Comparison of ENCODE assay signal across 14 cellular contexts in genomic region chr19:51630280-51630679, GRCh38. TPM values are rescaled to one million over a fixed set of nuclear protein-coding genes. Genes with fewer than 3 reads are reported as not detected.
DNase-seq lines count a peak whose midpoint lies in the region; ATAC-seq and TF ChIP-seq lines count a peak whose summit lies in the region.
"Not testable (repeated sequence)": the region's sequence is repeated elsewhere in the genome, so short reads cannot be mapped to it uniquely, and the experiment has no call there.
"Had no signal": no experiment of that assay in that cellular context is flagged by ENCODE, and none has a peak within 500 bp of the region (broad histone marks: within the 10 kb centered on the region; RNA-seq: fewer than 3 reads in every experiment).

Gene SIGLEC5, minus strand, starts transcription at chr19:51630401. Its CDS starts 66 bp downstream, at chr19:51630335.

- not testable (repeated sequence) for H3K4me3 ChIP-seq in right cardiac atrium (ENCODE audit: low read length); upper lobe of right lung
- peak within 1 kb of the TSS; percentile 58 for H3K4me3 ChIP-seq in parathyroid adenoma (ENCODE audit: low read depth, low read length)

- H3K79me2 ChIP-seq in parathyroid adenoma: peaks cover 30% of the 10 kb centered on the region

- peak in 2 of 3 donors; percentile 23 to 57 for DNase-seq in right cardiac atrium
- not testable (repeated sequence) for DNase-seq in memory B cell (ENCODE audit: low spot score in 2 of 2); upper lobe of right lung

- peaks cover 45% of the 10 kb centered on the region for H3K4me1 Mint-ChIP-seq in dendritic cell treated with granulocyte-macrophage colony-stimulating factor and Interleukin-4, amounts not matched to agents 40 ng/mL and 50 ng/mL, for 4 days (ENCODE audit: low read depth)
- H3K4me1 Mint-ChIP-seq in memory B cell: peaks cover 35% of the 10 kb centered on the region

- H2AFZ ChIP-seq in parathyroid adenoma: peak within 1 kb of the TSS; percentile 30

- not testable (repeated sequence) for TF ChIP-seq CTCF in VCaP (conservative IDR thresholded peaks at IDR 0.05); parathyroid adenoma (IDR thresholded peaks at IDR 0.05); upper lobe of right lung (IDR thresholded peaks at IDR 0.05)

- not testable (repeated sequence) for H3K27me3 ChIP-seq in right cardiac atrium (ENCODE audit: control insufficient read depth, insufficient read depth); parathyroid adenoma (ENCODE audit: control insufficient read depth, insufficient read depth, low read length); upper lobe of right lung

- ATAC-seq in HG02610 (IDR thresholded peaks at IDR 0.05; ENCODE audit: unreplicated experiment) (peak; percentile 50), right cardiac atrium (peak; percentile 40 to 72), memory B cell (ENCODE audit: low read depth) (peak; percentile 96), upper lobe of right lung (peak; percentile 87)

- H3K27ac ChIP-seq in VCaP: peak within 1 kb of the TSS; percentile 69
- H3K27ac ChIP-seq in right cardiac atrium (ENCODE audit: low read length); upper lobe of right lung: not testable (repeated sequence)
- H3K27ac ChIP-seq in parathyroid adenoma: peak within 1 kb of the TSS; percentile 93

- H3K9me3 Mint-ChIP-seq in dendritic cell treated with granulocyte-macrophage colony-stimulating factor and Interleukin-4, amounts not matched to agents 40 ng/mL and 50 ng/mL, for 4 days; memory B cell: not testable (repeated sequence)

- H3K36me3 Mint-ChIP-seq in dendritic cell treated with granulocyte-macrophage colony-stimulating factor and Interleukin-4, amounts not matched to agents 40 ng/mL and 50 ng/mL, for 4 days (ENCODE audit: low read depth): peaks cover 33% of the 10 kb centered on the region
- H3K36me3 Mint-ChIP-seq in memory B cell: peaks cover 20% of the 10 kb centered on the region

- intact Hi-C loops in dendritic cell treated with granulocyte-macrophage colony-stimulating factor and Interleukin-4, amounts not matched to agents 40 ng/mL and 50 ng/mL, for 4 days (cut with micrococcal nuclease); right cardiac atrium (cut with DNase I); upper lobe of right lung (cut with DNase I): not testable (repeated sequence)

- H3K9ac ChIP-seq in parathyroid adenoma: not testable (repeated sequence)

- H3K27me3 Mint-ChIP-seq in dendritic cell treated with granulocyte-macrophage colony-stimulating factor and Interleukin-4, amounts not matched to agents 40 ng/mL and 50 ng/mL, for 4 days; memory B cell: not testable (repeated sequence)

- H3K36me3 ChIP-seq in parathyroid adenoma (ENCODE audit: control insufficient read depth, insufficient read depth, low read length); upper lobe of right lung: not testable (repeated sequence)

- not testable (repeated sequence) for H3K9me3 ChIP-seq in right cardiac atrium (ENCODE audit: control insufficient read depth, low read length); parathyroid adenoma (ENCODE audit: control insufficient read depth, low read length); upper lobe of right lung

- H3K4me3 Mint-ChIP-seq in dendritic cell treated with granulocyte-macrophage colony-stimulating factor and Interleukin-4, amounts not matched to agents 40 ng/mL and 50 ng/mL, for 4 days: peak within 1 kb of the TSS; percentile 85
- peak within 1 kb of the TSS; percentile 89 for H3K4me3 Mint-ChIP-seq in memory B cell

- not testable (repeated sequence) for H3K4me1 ChIP-seq in right cardiac atrium (ENCODE audit: control insufficient read depth, insufficient read depth, low read length); upper lobe of right lung
- H3K4me1 ChIP-seq in parathyroid adenoma: peaks cover 35% of the 10 kb centered on the region

- WGBS in right cardiac atrium: 46% methylated on average over 10 of the region's 13 CpGs

- H3K4me2 ChIP-seq in parathyroid adenoma (ENCODE audit: low read length): peak within 1 kb of the TSS; percentile 79

- peak within 1 kb of the TSS; percentile 36 for H3K27ac Mint-ChIP-seq in dendritic cell treated with granulocyte-macrophage colony-stimulating factor and Interleukin-4, amounts not matched to agents 40 ng/mL and 50 ng/mL, for 4 days
- H3K27ac Mint-ChIP-seq in memory B cell: peak within 1 kb of the TSS; percentile 95

RNA-seq across cellular contexts. Expression of gene SIGLEC5, which starts in this region (rescaled TPM):
- 1 to 10 TPM in 1 of 4 donors, under 1 TPM in 2, not detected in 1; 0.20 to 1.2 (median 0.88) TPM for total RNA-seq in right cardiac atrium
- polyA plus RNA-seq in right cardiac atrium: not detected
- 0.90 TPM for total RNA-seq in upper lobe of right lung
- total RNA-seq: Caco-2; CD4-positive, alpha-beta memory T cell; GM23338; HepG2; HT-29; NCI-H460; Right ventricle myocardium inferior had no signal
- polyA plus RNA-seq: CD4-positive, alpha-beta memory T cell; GM23338; HepG2 had no signal

Comparison
In these comparisons a context has a peak if more than half of its experiments do, and no peak if none do; other contexts are left out.
1. Peak in ATAC-seq in upper lobe of right lung; RNA of the gene not detected or under 1 TPM.